Comparison of ENCODE assay signal across 1 cellular context in genomic region chr3:159898147-159898546, GRCh38.
TF ChIP-seq lines count a peak whose summit lies in the region.

No MANE protein-coding gene starts in this region.

TF ChIP-seq in IMR-90, 13 proteins besides CTCF, POLR2A, EP300 and RAD21:
- TF ChIP-seq FOS (IDR thresholded peaks at IDR 0.05; ENCODE audit: low read depth, low read length) (no peak), RFX5 (IDR thresholded peaks at IDR 0.05; ENCODE audit: low read depth, low read length) (no peak), CHD1 (IDR thresholded peaks at IDR 0.05; ENCODE audit: low read depth, low read length) (no peak), MAZ (IDR thresholded peaks at IDR 0.05; ENCODE audit: borderline replicate concordance, low read depth, low read length) (no peak), SMC3 (IDR thresholded peaks at IDR 0.05; ENCODE audit: low read depth, low read length) (no peak), MXI1 (IDR thresholded peaks at IDR 0.05; ENCODE audit: borderline replicate concordance, low read depth, low read length) (no peak), MAFK (IDR thresholded peaks at IDR 0.05; ENCODE audit: low read depth, low read length) (no peak), ELK1 (IDR thresholded peaks at IDR 0.05; ENCODE audit: borderline replicate concordance, low read depth, low read length) (no peak), USF2 (IDR thresholded peaks at IDR 0.05; ENCODE audit: low read depth, low read length) (no peak), NFE2L2 (IDR thresholded peaks at IDR 0.05; ENCODE audit: low read depth, low read length) (no peak), BHLHE40 (IDR thresholded peaks at IDR 0.05; ENCODE audit: low read depth, low read length) (no peak), CEBPB (IDR thresholded peaks at IDR 0.05; ENCODE audit: low read depth, low read length) (no peak), RCOR1 (IDR thresholded peaks at IDR 0.05; ENCODE audit: insufficient replicate concordance, low read length) (no peak)
